16 cellular contexts compared by ENCODE assay signal in the genomic region with DNA sequence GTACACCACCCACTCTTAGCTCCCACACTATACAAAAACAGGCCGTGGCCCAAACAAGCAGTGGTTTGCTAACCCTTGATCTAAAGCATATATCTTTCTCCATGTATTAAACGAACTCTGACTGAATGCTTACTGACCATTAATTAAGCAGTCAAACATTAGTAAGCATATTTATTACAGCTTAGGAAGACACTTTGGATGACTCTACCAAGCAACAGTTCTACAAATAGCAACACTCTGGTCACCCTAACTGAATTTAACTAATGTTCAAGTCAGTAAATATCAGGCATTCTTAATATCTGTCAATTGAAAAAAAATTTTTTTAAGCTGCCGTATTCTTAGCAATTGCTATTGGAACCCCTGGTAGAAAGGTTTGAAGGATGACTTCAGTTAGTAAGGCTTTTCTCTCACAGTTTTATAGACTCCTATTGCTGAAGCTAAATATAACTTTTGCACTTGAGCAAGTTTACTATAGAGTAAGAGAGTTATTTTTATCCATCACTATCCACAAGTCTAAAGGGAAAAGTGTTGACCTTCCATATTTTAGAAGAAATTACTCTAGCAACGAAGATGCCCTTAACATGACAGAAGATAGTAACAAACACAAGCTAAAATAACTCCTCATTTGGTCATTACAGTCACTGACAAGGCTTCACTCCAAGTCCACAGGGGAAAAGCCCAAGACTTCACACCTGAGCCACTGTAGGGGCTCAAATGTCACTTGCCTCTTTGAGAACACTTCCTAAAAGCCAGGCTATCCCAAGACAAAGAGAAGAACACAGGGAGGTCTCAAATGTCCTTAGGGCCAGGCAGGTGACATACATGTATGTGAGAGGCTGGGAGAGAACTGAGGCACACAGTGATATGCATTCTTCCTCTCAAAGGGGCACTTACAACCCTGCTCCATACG.
DNase-seq lines count a peak whose midpoint lies in the region; ATAC-seq, FAIRE-seq and TF ChIP-seq lines count a peak whose summit lies in the region.
"Had no signal": no experiment of that assay in that cellular context is flagged by ENCODE, and none has a peak within 500 bp of the region (broad histone marks: within the 10 kb centered on the region; RNA-seq: fewer than 3 reads in every experiment).

No MANE protein-coding gene starts in this region.

- peaks cover 0 to 52% (median 18%) of the 10 kb centered on the region in 3 donors for H3K36me3 Mint-ChIP-seq in CD8-positive, alpha-beta memory T cell
- H3K36me3 Mint-ChIP-seq in progenitor cell of endocrine pancreas (ENCODE audit: insufficient read depth), result peaks cover 17% of the 10 kb centered on the region
- peaks cover 49 to 53% of the 10 kb centered on the region in 2 donors for H3K36me3 Mint-ChIP-seq in CD14-positive monocyte

- BruUV-seq in Panc1 (replicated peaks; lab: Mats Ljungman, UMichigan), result no TSS peak

- FAIRE-seq in D721Med (lab: Jason Lieb, UNC), result no peak

- no peak overlapping the region for H3K4me3 ChIP-seq in CD8-positive, alpha-beta memory T cell (ENCODE audit: low read length)
- no peak overlapping the region for H3K4me3 ChIP-seq in Panc1 (ENCODE audit: low read depth in 2 of 2, low read length in 2 of 2)
- no peak overlapping the region for H3K4me3 ChIP-seq in fibroblast of lung (replicated peaks in 1 of 4; ENCODE audit: control extremely low read depth in 1 of 4, insufficient read depth in 1 of 4, low read depth in 3 of 4, low read length in 4 of 4)

- CTCF ChIA-PET in CD8-positive, alpha-beta memory T cell (lab: Charles Lee), result interaction anchor here (0.6 to 1.0 kb wide), 2 partner anchors 192 to 333 kb away, joined by 3 read pairs; no protein-coding TSS in a partner anchor
- CTCF ChIA-PET in Panc1 (lab: Charles Lee), result interaction anchor here (0.7 kb wide), 1 partner anchor 136 kb away, joined by 3 read pairs; no protein-coding TSS in a partner anchor

- H3K79me2 ChIP-seq in fibroblast of lung (ENCODE audit: control insufficient read depth, insufficient read depth, low read length), result peaks cover 91% of the 10 kb centered on the region

- H3K27ac Mint-ChIP-seq in CD8-positive, alpha-beta memory T cell, result peak overlapping the region in 6 of 8 donors; percentile 27 to 77 (median 59)
- H3K27ac Mint-ChIP-seq in progenitor cell of endocrine pancreas (peak overlapping the region; percentile 86), CD14-positive monocyte (peak overlapping the region in 3 of 7 donors; percentile 48 to 86 (median 78))
- H3K27ac Mint-ChIP-seq: activated CD4-positive, alpha-beta memory T cell treated with anti-CD3 and anti-CD28 coated beads, Interleukin-2, amount 10 ng/mL, durations not matched to agents 7 days and 5 days had no signal

- H3K4me1 Mint-ChIP-seq in CD8-positive, alpha-beta memory T cell, result peaks cover 46 to 60% (median 56%) of the 10 kb centered on the region in 3 donors
- peaks cover 21% of the 10 kb centered on the region for H3K4me1 Mint-ChIP-seq in progenitor cell of endocrine pancreas (ENCODE audit: low read depth)
- peaks cover 28% of the 10 kb centered on the region for H3K4me1 Mint-ChIP-seq in CD14-positive monocyte

- peaks cover 3% of the 10 kb centered on the region for H3K4me1 ChIP-seq in CD8-positive, alpha-beta memory T cell (ENCODE audit: insufficient read depth, low read length)
- H3K4me1 ChIP-seq in Panc1 (ENCODE audit: control insufficient read depth, insufficient read depth, low read length) (peaks cover 85% of the 10 kb centered on the region), fibroblast of lung (ENCODE audit: control insufficient read depth, extremely low read depth, insufficient read depth, low read length) (peaks cover 13% of the 10 kb centered on the region)

- in situ Hi-C loops in Panc1 (cut with HindIII; ENCODE audit: low pct_unique_long_range_greater_than_20kb, low sequenced_read_pairs), result no loop called here

- peak overlapping the region in 1 of 7 donors; percentile 46 for H3K4me3 Mint-ChIP-seq in CD8-positive, alpha-beta memory T cell
- H3K4me3 Mint-ChIP-seq in progenitor cell of endocrine pancreas (ENCODE audit: low read depth) (no peak overlapping the region), CD14-positive monocyte (no peak overlapping the region)
- H3K4me3 Mint-ChIP-seq: activated CD4-positive, alpha-beta memory T cell treated with anti-CD3 and anti-CD28 coated beads, Interleukin-2, amount 10 ng/mL, durations not matched to agents 7 days and 5 days had no signal

- H3K36me3 ChIP-seq in CD8-positive, alpha-beta memory T cell (ENCODE audit: insufficient read depth, low read length), result no peaks in the 10 kb centered on the region
- H3K36me3 ChIP-seq in Panc1 (ENCODE audit: control insufficient read depth, insufficient read depth, low read length) (peaks cover 48% of the 10 kb centered on the region), fibroblast of lung (ENCODE audit: control insufficient read depth, insufficient read depth, low read length) (peaks cover 8% of the 10 kb centered on the region)

- no peaks in the 10 kb centered on the region for H3K9me3 Mint-ChIP-seq in CD8-positive, alpha-beta memory T cell
- no peaks in the 10 kb centered on the region for H3K9me3 Mint-ChIP-seq in progenitor cell of endocrine pancreas (ENCODE audit: low read depth)
- no peaks in the 10 kb centered on the region for H3K9me3 Mint-ChIP-seq in CD14-positive monocyte
- H3K9me3 Mint-ChIP-seq: activated CD4-positive, alpha-beta memory T cell treated with anti-CD3 and anti-CD28 coated beads, Interleukin-2, amount 10 ng/mL, durations not matched to agents 7 days and 5 days had no signal

- no peaks in the 10 kb centered on the region for H3K9me3 ChIP-seq in CD8-positive, alpha-beta memory T cell (ENCODE audit: low read length)
- H3K9me3 ChIP-seq in Panc1 (ENCODE audit: control insufficient read depth, insufficient read depth, low read depth, low read length) (no peaks in the 10 kb centered on the region), fibroblast of lung (ENCODE audit: control insufficient read depth, insufficient read depth, low read depth, low read length) (no peaks in the 10 kb centered on the region)

- DNase-seq in CD8-positive, alpha-beta memory T cell, result no peak
- DNase-seq in Panc1 (ENCODE audit: low read depth, low spot score) (no peak), fibroblast of lung (ENCODE audit: low read depth in 2 of 2) (no peak), progenitor cell of endocrine pancreas (ENCODE audit: low spot score, unreplicated experiment) (no peak), DMS53 treated with DMSO at 0.1 percent for 48 hours (lab: John Stamatoyannopoulos, UW; ENCODE audit: unreplicated experiment) (no peak), NOMO-1 treated with dmso at 0.1 percent for 144 hours (lab: John Stamatoyannopoulos, UW; ENCODE audit: unreplicated experiment) (no peak), CD14-positive monocyte (ENCODE audit: low spot score) (no peak), D721Med (ENCODE audit: insufficient read length, low spot score) (no peak)
- DNase-seq: activated CD4-positive, alpha-beta memory T cell treated with anti-CD3 and anti-CD28 coated beads, Interleukin-2, amount 10 ng/mL, durations not matched to agents 7 days and 5 days; activated effector memory CD4-positive, alpha-beta T cell treated with anti-CD3 and anti-CD28 coated beads, Interleukin-2, amount 50 U/mL, for 16 hours; central memory CD4-positive, alpha-beta T cell; GDM1; NCI-H1694 treated with DMSO at 0.1 percent for 48 hours; stimulated activated CD4-positive, alpha-beta T cell treated with anti-CD3 and anti-CD28 coated beads, Interleukin-2, amount 100 ng/mL, for 48 hours; T-helper 9 cell had no signal

- POLR2A ChIA-PET in CD8-positive, alpha-beta memory T cell (lab: Charles Lee), result no interaction called here
- POLR2A ChIA-PET in Panc1 (lab: Charles Lee), result no interaction called here

- TF ChIP-seq CTCF in Panc1 (IDR thresholded peaks at IDR 0.05) (no peak), fibroblast of lung (conservative IDR thresholded peaks at IDR 0.05 in 1 of 2, IDR thresholded peaks at IDR 0.05 in 1 of 2; ENCODE audit: low read depth in 1 of 2, low read length in 2 of 2) (no peak), progenitor cell of endocrine pancreas (IDR thresholded peaks at IDR 0.05; ENCODE audit: unreplicated experiment) (no peak), CD14-positive monocyte (IDR thresholded peaks at IDR 0.05) (no peak), D721Med (IDR thresholded peaks at IDR 0.05; ENCODE audit: insufficient read depth, missing control alignments) (no peak)

- H3K9ac ChIP-seq in fibroblast of lung (ENCODE audit: insufficient read depth, low read length), result no peak overlapping the region
- H3K9ac ChIP-seq: parathyroid adenoma had no signal

- H3K27me3 ChIP-seq in CD8-positive, alpha-beta memory T cell (ENCODE audit: insufficient read depth, low read length, poor library complexity, severe bottlenecking), result no peaks in the 10 kb centered on the region
- no peaks in the 10 kb centered on the region for H3K27me3 ChIP-seq in Panc1 (ENCODE audit: control insufficient read depth, insufficient read depth, low read length)
- H3K27me3 ChIP-seq in fibroblast of lung (ENCODE audit: control insufficient read depth, insufficient read depth, low read length), result no peaks in the 10 kb centered on the region

- peaks cover 16% of the 10 kb centered on the region for H4K20me1 ChIP-seq in fibroblast of lung (ENCODE audit: control insufficient read depth, extremely low read depth, insufficient read depth, low read length)

- H3K4me2 ChIP-seq in fibroblast of lung (ENCODE audit: extremely low read depth, insufficient read depth, low read length), result peak overlapping the region; percentile 37

- H2AFZ ChIP-seq in fibroblast of lung (ENCODE audit: low read length), result no peak overlapping the region
- H2AFZ ChIP-seq: parathyroid adenoma had no signal

- no peak for ATAC-seq in Panc1

- no peak overlapping the region for H3K27ac ChIP-seq in CD8-positive, alpha-beta memory T cell (ENCODE audit: low read depth, low read length)
- peak overlapping the region; percentile 57 for H3K27ac ChIP-seq in Panc1 (ENCODE audit: low read length)
- peak overlapping the region; percentile 12 for H3K27ac ChIP-seq in fibroblast of lung (ENCODE audit: insufficient read depth, low read length)
- H3K27ac ChIP-seq: parathyroid adenoma had no signal

- H3K27me3 Mint-ChIP-seq in CD8-positive, alpha-beta memory T cell, result no peaks in the 10 kb centered on the region
- H3K27me3 Mint-ChIP-seq in progenitor cell of endocrine pancreas, result no peaks in the 10 kb centered on the region
- H3K27me3 Mint-ChIP-seq in CD14-positive monocyte (ENCODE audit: low read depth in 3 of 3), result no peaks in the 10 kb centered on the region
- H3K27me3 Mint-ChIP-seq: activated CD4-positive, alpha-beta memory T cell treated with anti-CD3 and anti-CD28 coated beads, Interleukin-2, amount 10 ng/mL, durations not matched to agents 7 days and 5 days had no signal

- intact Hi-C loops in Panc1 (cut with micrococcal nuclease; ENCODE audit: unreplicated experiment), result no loop called here
- intact Hi-C loops in CD14-positive monocyte (cut with micrococcal nuclease), result no loop called here
